Comparison of ENCODE assay signal across 16 cellular contexts in genomic region chr1:176068256-176068655, GRCh38.
DNase-seq lines count a peak whose midpoint lies in the region; ATAC-seq lines count a peak whose summit lies in the region.
"Had no signal": no experiment of that assay in that cellular context is flagged by ENCODE, and none has a peak within 500 bp of the region (broad histone marks: within the 10 kb centered on the region; RNA-seq: fewer than 3 reads in every experiment).

No MANE protein-coding gene starts in this region.

- no peaks in the 10 kb centered on the region for H3K27me3 Mint-ChIP-seq in activated T-cell treated with anti-CD3 and anti-CD28 coated beads, Interleukin-2, amount 50 U/mL, for 72 hours (ENCODE audit: low read depth)
- no peaks in the 10 kb centered on the region for H3K27me3 Mint-ChIP-seq in activated T-helper 2 cell treated with anti-CD3 and anti-CD28 coated beads, Interferon-gamma antibody, Interleukin-2, Interleukin-4, amounts not matched to agents 10 μg/mL and 5 μg/mL and 100 μg/mL, durations not matched to agents 14 hours and 24 hours and 36 hours (ENCODE audit: low read depth)
- no peaks in the 10 kb centered on the region for H3K27me3 Mint-ChIP-seq in memory B cell
- H3K27me3 Mint-ChIP-seq: CD4-positive, alpha-beta T cell had no signal

- no peak overlapping the region for H3K4me3 Mint-ChIP-seq in activated T-cell treated with anti-CD3 and anti-CD28 coated beads, Interleukin-2, amount 50 U/mL, for 72 hours
- H3K4me3 Mint-ChIP-seq in activated T-helper 2 cell treated with anti-CD3 and anti-CD28 coated beads, Interferon-gamma antibody, Interleukin-2, Interleukin-4, amounts not matched to agents 10 μg/mL and 5 μg/mL and 100 μg/mL, durations not matched to agents 14 hours and 24 hours and 36 hours (ENCODE audit: low read depth): no peak overlapping the region
- H3K4me3 Mint-ChIP-seq in memory B cell: no peak overlapping the region
- H3K4me3 Mint-ChIP-seq: CD4-positive, alpha-beta T cell; GM23338 had no signal

- no peaks in the 10 kb centered on the region for H3K9me3 Mint-ChIP-seq in activated T-cell treated with anti-CD3 and anti-CD28 coated beads, Interleukin-2, amount 50 U/mL, for 72 hours
- H3K9me3 Mint-ChIP-seq in activated T-helper 2 cell treated with anti-CD3 and anti-CD28 coated beads, Interferon-gamma antibody, Interleukin-2, Interleukin-4, amounts not matched to agents 10 μg/mL and 5 μg/mL and 100 μg/mL, durations not matched to agents 14 hours and 24 hours and 36 hours: no peaks in the 10 kb centered on the region
- H3K9me3 Mint-ChIP-seq in memory B cell: no peaks in the 10 kb centered on the region
- H3K9me3 Mint-ChIP-seq: CD4-positive, alpha-beta T cell; GM23338 had no signal

- no peak overlapping the region for H3K4me3 ChIP-seq in SK-N-MC
- H3K4me3 ChIP-seq: GM23338 had no signal

- DNase-seq in activated T-cell treated with anti-CD3 and anti-CD28 coated beads, Interleukin-2, amount 50 U/mL, for 72 hours: no peak
- DNase-seq in activated T-cell treated with anti-CD3 and anti-CD28 coated beads, Interleukin-2, amount 50 U/mL, for 48 hours: no peak
- DNase-seq in SK-N-MC (ENCODE audit: low read depth, low spot score) (no peak), memory B cell (ENCODE audit: low spot score in 2 of 2) (no peak), NAMALWA (ENCODE audit: low spot score) (no peak), AML-193 (lab: John Stamatoyannopoulos, UW) (no peak)
- no peak for DNase-seq in activated T-helper 2 cell treated with anti-CD3 and anti-CD28 coated beads, Interferon-gamma antibody, Interleukin-2, Interleukin-4, amounts not matched to agents 10 μg/mL and 5 μg/mL and 100 μg/mL, durations not matched to agents 14 hours and 24 hours and 36 hours (ENCODE audit: low spot score)
- DNase-seq: ACHN; CD4-positive, alpha-beta T cell; DMS153; DMS79; GDM1; HCEC 1CT had no signal

- intact Hi-C loops in activated T-helper 2 cell treated with anti-CD3 and anti-CD28 coated beads, Interferon-gamma antibody, Interleukin-2, Interleukin-4, amounts not matched to agents 10 μg/mL and 5 μg/mL and 100 μg/mL, durations not matched to agents 14 hours and 24 hours and 36 hours (cut with micrococcal nuclease): no loop called here

- H3K36me3 ChIP-seq in SK-N-MC (ENCODE audit: insufficient read depth, low read length): no peaks in the 10 kb centered on the region

- H3K27ac Mint-ChIP-seq in activated T-cell treated with anti-CD3 and anti-CD28 coated beads, Interleukin-2, amount 50 U/mL, for 72 hours: peak overlapping the region; percentile 39
- H3K27ac Mint-ChIP-seq in activated T-helper 2 cell treated with anti-CD3 and anti-CD28 coated beads, Interferon-gamma antibody, Interleukin-2, Interleukin-4, amounts not matched to agents 10 μg/mL and 5 μg/mL and 100 μg/mL, durations not matched to agents 14 hours and 24 hours and 36 hours: peak overlapping the region; percentile 47
- H3K27ac Mint-ChIP-seq in memory B cell: peak overlapping the region; percentile 21
- H3K27ac Mint-ChIP-seq: CD4-positive, alpha-beta T cell had no signal

- peaks cover 11% of the 10 kb centered on the region for H3K4me1 Mint-ChIP-seq in activated T-cell treated with anti-CD3 and anti-CD28 coated beads, Interleukin-2, amount 50 U/mL, for 72 hours (ENCODE audit: low read depth)
- H3K4me1 Mint-ChIP-seq in activated T-helper 2 cell treated with anti-CD3 and anti-CD28 coated beads, Interferon-gamma antibody, Interleukin-2, Interleukin-4, amounts not matched to agents 10 μg/mL and 5 μg/mL and 100 μg/mL, durations not matched to agents 14 hours and 24 hours and 36 hours (ENCODE audit: low read depth): peaks cover 4% of the 10 kb centered on the region
- H3K4me1 Mint-ChIP-seq in memory B cell: peaks cover 5% of the 10 kb centered on the region

- no peak for ATAC-seq in activated T-cell treated with anti-CD3 and anti-CD28 coated beads, Interleukin-2, amount 50 U/mL, for 72 hours (replicated peaks in 1 of 2)
- ATAC-seq in memory B cell (ENCODE audit: low read depth) (no peak), GM18519 (IDR thresholded peaks at IDR 0.05; ENCODE audit: low FRiP score, unreplicated experiment) (no peak)
- ATAC-seq: GM23338 had no signal

- H3K36me3 Mint-ChIP-seq in activated T-cell treated with anti-CD3 and anti-CD28 coated beads, Interleukin-2, amount 50 U/mL, for 72 hours (ENCODE audit: insufficient read depth in 2 of 2): peaks cover 3 to 4% of the 10 kb centered on the region in 2 donors
- peaks cover 17% of the 10 kb centered on the region for H3K36me3 Mint-ChIP-seq in activated T-helper 2 cell treated with anti-CD3 and anti-CD28 coated beads, Interferon-gamma antibody, Interleukin-2, Interleukin-4, amounts not matched to agents 10 μg/mL and 5 μg/mL and 100 μg/mL, durations not matched to agents 14 hours and 24 hours and 36 hours (ENCODE audit: low read depth)
- H3K36me3 Mint-ChIP-seq in memory B cell: peaks cover 25% of the 10 kb centered on the region

- H3K27ac ChIP-seq in SK-N-MC: peak overlapping the region; percentile 50; the same call in 1 of the 2 replicates
- H3K27ac ChIP-seq: C4-2B had no signal

- no peak overlapping the region for H3K9ac ChIP-seq in SK-N-MC (ENCODE audit: insufficient read length)

- H3K9me3 ChIP-seq in SK-N-MC (ENCODE audit: low read depth, low read length): no peaks in the 10 kb centered on the region
